In the genomic region with DNA sequence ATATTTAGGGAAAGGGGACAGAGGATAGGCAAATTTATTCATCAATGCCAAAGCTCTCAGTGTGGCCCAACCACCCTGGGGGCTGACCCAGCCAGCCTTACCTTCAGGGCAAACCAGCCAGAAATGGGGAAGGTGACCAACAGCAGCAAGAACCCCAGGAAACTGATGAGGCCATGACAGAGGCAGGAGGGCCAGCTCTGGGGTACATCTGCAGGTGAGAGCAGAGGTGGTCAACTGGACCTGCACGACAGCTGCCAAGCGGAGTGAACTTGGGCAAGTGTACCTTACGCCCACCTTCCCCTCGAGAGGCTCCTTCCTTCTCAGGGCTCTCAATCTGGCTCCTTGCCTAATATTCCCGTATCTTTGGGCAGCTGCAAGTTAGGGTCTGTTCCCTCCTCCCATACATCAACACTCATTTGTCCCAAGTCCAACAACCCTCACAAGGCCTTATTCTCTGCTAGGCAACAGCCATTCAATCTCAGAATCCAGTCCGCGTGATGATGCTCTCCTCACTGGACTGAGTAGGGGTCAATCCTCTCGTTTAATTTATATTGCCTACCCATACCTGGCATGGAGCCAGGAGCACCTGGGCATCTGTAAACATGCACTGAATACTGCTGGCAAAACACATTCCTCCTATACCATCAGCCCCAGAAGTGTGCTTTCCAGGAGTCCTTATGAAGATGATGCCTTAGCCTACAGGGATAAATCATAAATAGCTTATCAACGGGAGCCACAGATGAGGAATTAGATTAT, we compare ENCODE assay signal across 11 cellular contexts. TPM values are rescaled to one million over a fixed set of nuclear protein-coding genes. Genes with fewer than 3 reads are reported as not detected.
DNase-seq lines count a peak whose midpoint lies in the region; ATAC-seq and TF ChIP-seq lines count a peak whose summit lies in the region.
"Had no signal": no experiment of that assay in that cellular context is flagged by ENCODE, and none has a peak within 500 bp of the region (broad histone marks: within the 10 kb centered on the region; RNA-seq: fewer than 3 reads in every experiment).

No MANE protein-coding gene starts in this region.

- no peak for DNase-seq in activated naive CD4-positive, alpha-beta T cell treated with anti-CD3 and anti-CD28 coated beads for 36 hours
- no peak for DNase-seq in activated naive CD4-positive, alpha-beta T cell treated with anti-CD3 and anti-CD28 coated beads, Interleukin-2, amount 50 U/mL, for 72 hours (ENCODE audit: low spot score in 2 of 2)
- no peak for DNase-seq in adipocyte (ENCODE audit: low read depth)
- no peak for DNase-seq in type B pancreatic cell (ENCODE audit: extremely low spot score, unreplicated experiment)
- DNase-seq in Ammon's horn (ENCODE audit: low spot score): no peak
- DNase-seq in GM23338 (ENCODE audit: low spot score): no peak
- DNase-seq: activated CD8-positive, alpha-beta memory T cell treated with anti-CD3 and anti-CD28 coated beads, Interleukin-2, amount 50 U/mL, for 48 hours; KG1; SIG-M5 had no signal

- H3K27me3 ChIP-seq in adipocyte (replicated peaks; ENCODE audit: control insufficient read depth, insufficient read depth, low read length) (no peaks in the 10 kb centered on the region), muscle layer of colon (ENCODE audit: control insufficient read depth in 1 of 2, insufficient read depth in 2 of 2, low read length in 2 of 2) (no peaks in the 10 kb centered on the region), GM23338 (ENCODE audit: insufficient read depth) (peaks cover 4% of the 10 kb centered on the region; the same call in 1 of the 2 replicates)

- H3K36me3 Mint-ChIP-seq in activated naive CD4-positive, alpha-beta T cell treated with anti-CD3 and anti-CD28 coated beads for 36 hours (ENCODE audit: low read depth): peaks cover 6% of the 10 kb centered on the region
- peaks cover 0 to 5% of the 10 kb centered on the region in 2 donors for H3K36me3 Mint-ChIP-seq in activated naive CD4-positive, alpha-beta T cell treated with anti-CD3 and anti-CD28 coated beads, Interleukin-2, amount 50 U/mL, for 72 hours
- H3K36me3 Mint-ChIP-seq in type B pancreatic cell: no peaks in the 10 kb centered on the region
- H3K36me3 Mint-ChIP-seq in GM23338 (ENCODE audit: low read depth): no peaks in the 10 kb centered on the region

- peaks cover 43% of the 10 kb centered on the region for H3K4me1 Mint-ChIP-seq in activated naive CD4-positive, alpha-beta T cell treated with anti-CD3 and anti-CD28 coated beads for 36 hours (ENCODE audit: low read depth)
- peaks cover 24% of the 10 kb centered on the region for H3K4me1 Mint-ChIP-seq in type B pancreatic cell (ENCODE audit: unreplicated experiment)
- peaks cover 7% of the 10 kb centered on the region; the same call in 2 of the 3 replicates for H3K4me1 Mint-ChIP-seq in GM23338

- H3K4me2 ChIP-seq in GM23338: no peak overlapping the region

- H3K27ac Mint-ChIP-seq in activated naive CD4-positive, alpha-beta T cell treated with anti-CD3 and anti-CD28 coated beads for 36 hours: no peak overlapping the region
- H3K27ac Mint-ChIP-seq in activated naive CD4-positive, alpha-beta T cell treated with anti-CD3 and anti-CD28 coated beads, Interleukin-2, amount 50 U/mL, for 72 hours: peak overlapping the region in 1 of 2 donors; percentile 70
- H3K27ac Mint-ChIP-seq in type B pancreatic cell (no peak overlapping the region), GM23338 (no peak overlapping the region)

- H3K4me3 ChIP-seq in adipocyte (ENCODE audit: low read length) (peak overlapping the region; percentile 84), muscle layer of colon (ENCODE audit: low read depth in 1 of 2, low read length in 2 of 2) (peak overlapping the region in 1 of 2 donors; percentile 89), GM23338 (no peak overlapping the region)

- H3K4me1 ChIP-seq in adipocyte (ENCODE audit: control insufficient read depth, insufficient read depth, low read length): peaks cover 79% of the 10 kb centered on the region
- peaks cover 38% of the 10 kb centered on the region for H3K4me1 ChIP-seq in muscle layer of colon (ENCODE audit: insufficient read depth, low read length)
- H3K4me1 ChIP-seq in GM23338 (ENCODE audit: insufficient read depth): peaks cover 6% of the 10 kb centered on the region

- H3K79me2 ChIP-seq in GM23338 (replicated peaks; ENCODE audit: insufficient read depth): peaks cover 4% of the 10 kb centered on the region

- H3K4me3 Mint-ChIP-seq in activated naive CD4-positive, alpha-beta T cell treated with anti-CD3 and anti-CD28 coated beads for 36 hours: peak overlapping the region; percentile 95
- peak overlapping the region; percentile 29 for H3K4me3 Mint-ChIP-seq in type B pancreatic cell
- H3K4me3 Mint-ChIP-seq in GM23338: no peak overlapping the region; the same call in 1 of the 3 replicates

- ATAC-seq in activated naive CD4-positive, alpha-beta T cell treated with anti-CD3 and anti-CD28 coated beads, Interleukin-2, amount 50 U/mL, for 72 hours: no peak
- ATAC-seq in GM23338 (no peak), GM19395 (IDR thresholded peaks at IDR 0.05; ENCODE audit: unreplicated experiment) (no peak)

- no peaks in the 10 kb centered on the region for H3K9me2 ChIP-seq in GM23338 (ENCODE audit: insufficient read depth)

- CTCF ChIA-PET in activated naive CD4-positive, alpha-beta T cell treated with anti-CD3 and anti-CD28 coated beads for 36 hours (lab: Charles Lee): interaction anchor here (1.1 kb wide), 1 partner anchor 17 kb away, joined by 3 read pairs; no protein-coding TSS in a partner anchor

- peaks cover 7% of the 10 kb centered on the region for H3K36me3 ChIP-seq in adipocyte (ENCODE audit: control insufficient read depth, insufficient read depth, low read length, severe bottlenecking)
- peaks cover 14% of the 10 kb centered on the region for H3K36me3 ChIP-seq in muscle layer of colon (ENCODE audit: insufficient read depth, low read length)
- no peaks in the 10 kb centered on the region for H3K36me3 ChIP-seq in GM23338 (ENCODE audit: insufficient read depth)

- H2AFZ ChIP-seq in GM23338: no peak overlapping the region

- no peaks in the 10 kb centered on the region for H3K9me3 ChIP-seq in adipocyte (ENCODE audit: control insufficient read depth, low read length)
- H3K9me3 ChIP-seq in muscle layer of colon (ENCODE audit: low read length): no peaks in the 10 kb centered on the region

- intact Hi-C loops in activated naive CD4-positive, alpha-beta T cell treated with anti-CD3 and anti-CD28 coated beads for 36 hours (cut with micrococcal nuclease): loop anchor here (5.0 to 10.0 kb wide), 5 partner anchors 392 to 1766 kb away; partner anchors contain the start of gene SIN3A

- H3K9ac ChIP-seq in adipocyte (ENCODE audit: low read length) (peak overlapping the region; percentile 92), muscle layer of colon (ENCODE audit: low read length) (peak overlapping the region; percentile 86)

- no peaks in the 10 kb centered on the region for H3K27me3 Mint-ChIP-seq in activated naive CD4-positive, alpha-beta T cell treated with anti-CD3 and anti-CD28 coated beads for 36 hours (ENCODE audit: low read depth)
- H3K27me3 Mint-ChIP-seq in type B pancreatic cell (no peaks in the 10 kb centered on the region), GM23338 (ENCODE audit: insufficient read depth, low read depth, poor library complexity) (peaks cover 26% of the 10 kb centered on the region)

- TF ChIP-seq CTCF in type B pancreatic cell (conservative IDR thresholded peaks at IDR 0.05): no peak
- TF ChIP-seq CTCF in GM23338 (conservative IDR thresholded peaks at IDR 0.05; ENCODE audit: low read depth in 2 of 2): no peak

- no peaks in the 10 kb centered on the region for H3K9me3 Mint-ChIP-seq in activated naive CD4-positive, alpha-beta T cell treated with anti-CD3 and anti-CD28 coated beads for 36 hours
- no peaks in the 10 kb centered on the region for H3K9me3 Mint-ChIP-seq in activated naive CD4-positive, alpha-beta T cell treated with anti-CD3 and anti-CD28 coated beads, Interleukin-2, amount 50 U/mL, for 72 hours
- no peaks in the 10 kb centered on the region for H3K9me3 Mint-ChIP-seq in type B pancreatic cell
- H3K9me3 Mint-ChIP-seq in GM23338: no peaks in the 10 kb centered on the region

- peak overlapping the region; percentile 94 for H3K27ac ChIP-seq in muscle layer of colon (ENCODE audit: low read depth, low read length)
- no peak overlapping the region for H3K27ac ChIP-seq in GM23338 (ENCODE audit: low read depth)

- no peaks in the 10 kb centered on the region for H3F3A ChIP-seq in GM23338 (replicated peaks; ENCODE audit: low read depth)

- H4K20me1 ChIP-seq in GM23338 (replicated peaks; ENCODE audit: insufficient read depth): no peaks in the 10 kb centered on the region

TF ChIP-seq in GM23338, 12 proteins besides CTCF, POLR2A, EP300 and RAD21 (continues in another document):
- TF ChIP-seq ZNF114 (CRISPR knock-in tag; IDR thresholded peaks at IDR 0.05): no peak
- TF ChIP-seq STAT1 (IDR thresholded peaks at IDR 0.05; ENCODE audit: unreplicated experiment): no peak
- TF ChIP-seq EZH2phosphoT487 (IDR thresholded peaks at IDR 0.05; ENCODE audit: unreplicated experiment): no peak

RNA-seq across cellular contexts. Expression of gene STOML1, which starts 1.7 kb away (rescaled TPM):
- 1 to 10 TPM; 8.7 to 9.5 TPM for total RNA-seq in activated naive CD4-positive, alpha-beta T cell treated with anti-CD3 and anti-CD28 coated beads for 36 hours
- total RNA-seq in activated naive CD4-positive, alpha-beta T cell treated with anti-CD3 and anti-CD28 coated beads, Interleukin-2, amount 50 U/mL, for 72 hours: 1 to 10 TPM; 5.9 to 7.2 TPM
- total RNA-seq in type B pancreatic cell (ENCODE audit: low replicate concordance): 10.4 and 10.8 TPM in 2 replicates
- 2.4 and 2.7 TPM in 2 replicates for total RNA-seq in GM23338 (2014; rRNA removed; shearing (Covaris generic))
- polyA plus RNA-seq in GM23338 (2016; fragmentation: Nextera tagmentation; extraction: Ambion mirVana): 1.5 and 2.3 TPM in 2 replicates

RNA-seq across cellular contexts. Expression of gene PML, which starts 4.1 kb away (rescaled TPM):
- 10 to 100 TPM; 69.6 to 70.2 TPM for total RNA-seq in activated naive CD4-positive, alpha-beta T cell treated with anti-CD3 and anti-CD28 coated beads for 36 hours
- 10 to 100 TPM; 76.3 to 91.7 TPM for total RNA-seq in activated naive CD4-positive, alpha-beta T cell treated with anti-CD3 and anti-CD28 coated beads, Interleukin-2, amount 50 U/mL, for 72 hours
- 28.7 and 29.8 TPM in 2 replicates for total RNA-seq in type B pancreatic cell (ENCODE audit: low replicate concordance)
- 73.1 and 85.3 TPM in 2 replicates for total RNA-seq in GM23338 (2014; rRNA removed; shearing (Covaris generic))
- polyA plus RNA-seq in GM23338 (2016; fragmentation: Nextera tagmentation; extraction: Ambion mirVana): 18.9 and 19.0 TPM in 2 replicates
